Comparison of ENCODE assay signal across 10 cellular contexts in the genomic region with DNA sequence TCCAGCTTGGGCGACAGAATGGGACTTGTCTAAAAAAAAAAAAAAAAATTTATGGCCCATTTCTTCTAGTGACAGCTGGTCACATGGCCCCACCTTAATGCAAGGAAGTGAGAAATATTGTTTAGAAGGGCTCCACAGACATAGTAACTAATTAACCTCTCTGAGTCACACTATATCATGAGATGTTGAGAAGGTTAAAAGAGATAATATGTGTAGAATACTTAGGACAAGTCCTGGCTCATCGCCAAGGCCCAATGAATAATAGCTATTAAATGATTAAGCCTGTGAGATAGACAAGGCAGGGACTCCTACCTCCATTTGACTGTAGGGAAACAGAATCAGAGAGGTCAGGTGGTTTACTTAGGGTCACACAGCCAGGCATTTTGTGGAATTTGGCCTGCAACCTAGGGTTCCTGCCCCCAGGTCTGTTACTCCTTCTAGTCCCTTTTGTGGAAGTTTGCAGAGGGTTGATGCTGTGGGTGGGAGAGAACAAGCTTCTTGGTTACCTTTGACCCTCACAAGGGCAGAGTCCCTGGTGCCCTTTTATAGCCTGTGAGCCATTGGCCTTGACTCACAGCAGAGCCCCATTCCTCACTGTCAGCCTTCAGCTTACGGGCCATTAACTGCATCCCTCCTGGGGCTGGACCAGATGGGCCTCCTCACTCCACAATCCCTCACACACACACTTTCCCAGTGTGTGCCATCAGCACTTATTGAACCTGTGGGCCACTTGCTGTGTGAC. TPM values are rescaled to one million over a fixed set of nuclear protein-coding genes. Genes with fewer than 3 reads are reported as not detected.
A peak's percentile ranks its signal among the peaks of the same experiment; 100 is the strongest.
DNase-seq lines count a peak whose midpoint lies in the region; ATAC-seq and TF ChIP-seq lines count a peak whose summit lies in the region.
"Had no signal": no experiment of that assay in that cellular context is flagged by ENCODE, and none has a peak within 500 bp of the region (broad histone marks: within the 10 kb centered on the region; RNA-seq: fewer than 3 reads in every experiment).

No MANE protein-coding gene starts in this region.

- no peaks in the 10 kb centered on the region for H3K4me1 ChIP-seq in RWPE2 (ENCODE audit: insufficient read depth, poor library complexity, severe bottlenecking)
- no peaks in the 10 kb centered on the region for H3K4me1 ChIP-seq in effector memory CD4-positive, alpha-beta T cell (ENCODE audit: control insufficient read depth, insufficient read depth, low read length, poor library complexity, severe bottlenecking)

- H3K36me3 ChIP-seq in RWPE2 (ENCODE audit: low read depth), result no peaks in the 10 kb centered on the region
- no peaks in the 10 kb centered on the region for H3K36me3 ChIP-seq in effector memory CD4-positive, alpha-beta T cell (ENCODE audit: control insufficient read depth, insufficient read depth, low read length)

- no peaks in the 10 kb centered on the region for H3K9me3 ChIP-seq in RWPE2 (ENCODE audit: severe bottlenecking)
- H3K9me3 ChIP-seq in effector memory CD4-positive, alpha-beta T cell (ENCODE audit: control insufficient read depth, low read length), result no peaks in the 10 kb centered on the region

- H3K27me3 ChIP-seq in RWPE2 (ENCODE audit: insufficient read depth, poor library complexity, severe bottlenecking), result no peaks in the 10 kb centered on the region
- H3K27me3 ChIP-seq in effector memory CD4-positive, alpha-beta T cell (replicated peaks; ENCODE audit: control insufficient read depth, insufficient read depth, low read length, poor library complexity, severe bottlenecking), result no peaks in the 10 kb centered on the region

- H3K4me3 ChIP-seq in RWPE2 (ENCODE audit: severe bottlenecking), result no peak overlapping the region
- no peak overlapping the region for H3K4me3 ChIP-seq in effector memory CD4-positive, alpha-beta T cell (ENCODE audit: insufficient read depth, low read depth, low read length, poor library complexity, severe bottlenecking)

- TF ChIP-seq CTCF in RWPE2 (IDR thresholded peaks at IDR 0.05; ENCODE audit: poor library complexity, severe bottlenecking), result no peak

- in situ Hi-C loops in G401 (cut with HindIII; ENCODE audit: low sequenced_read_pairs), result loop anchor here (5.0 kb wide), 1 partner anchor 63 kb away; no protein-coding TSS in a partner anchor

- DNase-seq in G401 (ENCODE audit: low spot score), result peak; percentile 86
- DNase-seq in HK-2 (ENCODE audit: unreplicated experiment), result peak; percentile 83
- no peak for DNase-seq in RWPE2 (ENCODE audit: low spot score)
- peak; percentile 99 for DNase-seq in kidney tubule cell (ENCODE audit: low spot score)
- no peak for DNase-seq in NCI-H526 treated with DMSO at 0.1 percent for 48 hours (lab: John Stamatoyannopoulos, UW)
- DNase-seq in NCI-H510A treated with DMSO at 0.1 percent for 48 hours (lab: John Stamatoyannopoulos, UW), result no peak
- DNase-seq in AG08395 (ENCODE audit: low spot score), result no peak
- no peak for DNase-seq in effector memory CD4-positive, alpha-beta T cell
- DNase-seq: activated CD4-positive, alpha-beta memory T cell treated with anti-CD3 and anti-CD28 coated beads for 36 hours had no signal

- H3K27ac ChIP-seq in RWPE2 (ENCODE audit: poor library complexity, severe bottlenecking), result no peak overlapping the region
- H3K27ac ChIP-seq in effector memory CD4-positive, alpha-beta T cell (ENCODE audit: insufficient read depth, low read length, poor library complexity, severe bottlenecking), result no peak overlapping the region

- ATAC-seq in RWPE2 (ENCODE audit: low read depth), result peak; percentile 63

RNA-seq across cellular contexts. Expression of a gene that starts 48.5 kb away (rescaled TPM):
- not detected in 2 replicates for total RNA-seq in G401 (2014; rRNA removed; shearing (Covaris generic))
- total RNA-seq: activated CD4-positive, alpha-beta memory T cell treated with anti-CD3 and anti-CD28 coated beads for 36 hours; pulmonary artery endothelial cell had no signal

RNA-seq across cellular contexts. Expression of a gene that starts 53.9 kb away (rescaled TPM):
- total RNA-seq in G401 (2014; rRNA removed; shearing (Covaris generic)), result 25.2 and 39.4 TPM in 2 replicates

Comparison
In these comparisons a context has a peak if more than half of its experiments do, and no peak if none do; other contexts are left out.
1. DNase-seq: peak in G401 (single experiment), HK-2 (single experiment) and kidney tubule cell (single experiment); none in RWPE2 (single experiment), NCI-H526 treated with DMSO at 0.1 percent for 48 hours (single experiment), NCI-H510A treated with DMSO at 0.1 percent for 48 hours (single experiment), AG08395 (single experiment) and effector memory CD4-positive, alpha-beta T cell (0 of 3).